ENCODE assay signal across 18 cellular contexts in genomic region chr17:28204244-28204643, GRCh38.
DNase-seq lines count a peak whose midpoint lies in the region; ATAC-seq, FAIRE-seq and TF ChIP-seq lines count a peak whose summit lies in the region.
"Had no signal": no experiment of that assay in that cellular context is flagged by ENCODE, and none has a peak within 500 bp of the region (broad histone marks: within the 10 kb centered on the region; RNA-seq: fewer than 3 reads in every experiment).

No MANE protein-coding gene starts in this region.

- intact Hi-C loops in Panc1 (cut with micrococcal nuclease; ENCODE audit: unreplicated experiment) (no loop called here), K562 (cut with micrococcal nuclease) (no loop called here)

- H4K20me1 ChIP-seq in H9 (ENCODE audit: control insufficient read depth, insufficient read depth, insufficient read length) (no peaks in the 10 kb centered on the region), K562 (replicated peaks; ENCODE audit: control insufficient read depth, insufficient read depth, low read length) (no peaks in the 10 kb centered on the region)

- H3K18ac ChIP-seq in H9 (ENCODE audit: insufficient read length, low read depth, low read length), result no peak overlapping the region

- no peak for TF ChIP-seq CTCF in H9 (conservative IDR thresholded peaks at IDR 0.05)
- TF ChIP-seq CTCF in Panc1 (IDR thresholded peaks at IDR 0.05), result no peak
- TF ChIP-seq CTCF in K562 (IDR thresholded peaks at IDR 0.05 in 2 of 3, conservative IDR thresholded peaks at IDR 0.05 in 1 of 3; ENCODE audit: insufficient read depth in 2 of 3, low read depth in 1 of 3, low read length in 3 of 3), result no peak

- H4K5ac ChIP-seq in H9 (ENCODE audit: insufficient read length, low read depth, low read length), result peak overlapping the region; percentile 75

- no peak for TF ChIP-seq POLR2A in K562 (conservative IDR thresholded peaks at IDR 0.05)

- H3K9me3 ChIP-seq in H9 (ENCODE audit: control insufficient read depth, low read depth, low read length) (no peaks in the 10 kb centered on the region), Panc1 (ENCODE audit: control insufficient read depth, insufficient read depth, low read depth, low read length) (no peaks in the 10 kb centered on the region), K562 (replicated peaks; ENCODE audit: control insufficient read depth, insufficient read depth, low read depth, low read length) (no peaks in the 10 kb centered on the region)
- H3K9me3 ChIP-seq in effector memory CD4-positive, alpha-beta T cell (ENCODE audit: control insufficient read depth, low read length), result no peaks in the 10 kb centered on the region
- H3K9me3 ChIP-seq: Caco-2 had no signal

- no peak for FAIRE-seq in K562 (lab: Jason Lieb, UNC)
- FAIRE-seq: GM12878, GM19239 had no signal

- TF ChIP-seq RAD21 in K562 (CRISPR knock-in tag; conservative IDR thresholded peaks at IDR 0.05 in 1 of 2, IDR thresholded peaks at IDR 0.05 in 1 of 2), result no peak

- no peak overlapping the region for H2AFZ ChIP-seq in H9 (ENCODE audit: low read length)
- no peak overlapping the region for H2AFZ ChIP-seq in K562 (ENCODE audit: low read depth, low read length)
- H2AFZ ChIP-seq: GM23248 had no signal

- H2BK12ac ChIP-seq in H9 (ENCODE audit: insufficient read length, low read depth, low read length), result no peak overlapping the region

- H3K9me1 ChIP-seq in K562 (ENCODE audit: control insufficient read depth, insufficient read depth, low read length), result no peaks in the 10 kb centered on the region

- peak overlapping the region in 1 of 3 experiments; percentile 20; a peak in 1 of 7 replicates for H3K27ac Mint-ChIP-seq in H9
- H3K27ac Mint-ChIP-seq: CD4-positive, alpha-beta T cell had no signal

- peaks cover 0 to under 1% (median 0%) of the 10 kb centered on the region in 3 experiments; a peak in 3 of 7 replicates for H3K36me3 Mint-ChIP-seq in H9 (ENCODE audit: insufficient read depth in 1 of 3, low read depth in 3 of 3)

- ATAC-seq in Panc1 (peak; percentile 64), K562 (peak; percentile 43)
- ATAC-seq: GM12878 had no signal

- no peak overlapping the region for H3K56ac ChIP-seq in H9 (ENCODE audit: insufficient read length, low read depth, low read length)

- H3K27ac ChIP-seq in H9 (ENCODE audit: insufficient read length, low read depth, low read length) (no peak overlapping the region), Panc1 (ENCODE audit: low read length) (no peak overlapping the region), K562 (ENCODE audit: extremely low read depth, low read depth, low read length) (no peak overlapping the region)
- H3K27ac ChIP-seq in effector memory CD4-positive, alpha-beta T cell (ENCODE audit: insufficient read depth, low read length, poor library complexity, severe bottlenecking), result no peak overlapping the region
- H3K27ac ChIP-seq: C4-2B, GM23248 had no signal

- CTCF ChIA-PET in Panc1 (lab: Charles Lee) (no interaction called here), K562 (lab: Yijun Ruan, JAX; ENCODE audit: low intra/inter-chr PET ratio) (no interaction called here)

- no peak overlapping the region for H2BK15ac ChIP-seq in H9 (ENCODE audit: low read depth, low read length)

- peaks cover 1% of the 10 kb centered on the region; the same call in 1 of the 2 replicates for H3K27me3 Mint-ChIP-seq in H9 (ENCODE audit: low read depth)

- no peak overlapping the region for H3K14ac ChIP-seq in H9 (ENCODE audit: insufficient read depth, low read length)

- H3K36me3 ChIP-seq in Panc1 (ENCODE audit: control insufficient read depth, insufficient read depth, low read length), result no peaks in the 10 kb centered on the region
- no peaks in the 10 kb centered on the region for H3K36me3 ChIP-seq in K562 (ENCODE audit: control insufficient read depth, insufficient read depth, low read length)
- no peaks in the 10 kb centered on the region for H3K36me3 ChIP-seq in effector memory CD4-positive, alpha-beta T cell (ENCODE audit: control insufficient read depth, insufficient read depth, low read length)

- no peak for DNase-seq in H9
- no peak for DNase-seq in Panc1 (ENCODE audit: low read depth, low spot score)
- no peak for DNase-seq in K562 (ENCODE audit: extremely low read depth in 1 of 4, low spot score in 3 of 4)
- DNase-seq in stimulated activated CD4-positive, alpha-beta T cell treated with anti-CD3 and anti-CD28 coated beads, Interleukin-2, amount 100 ng/mL, for 24 hours, result no peak
- no peak for DNase-seq in activated gamma-delta T cell (lab: John Stamatoyannopoulos, UW)
- no peak for DNase-seq in effector memory CD4-positive, alpha-beta T cell
- no peak for DNase-seq in GF-D8 (lab: John Stamatoyannopoulos, UW)
- DNase-seq: AML-193; Caco-2; CD4-positive, alpha-beta T cell; DMS153; DMS79 treated with DMSO at 0.1 percent for 48 hours; HCEC 1CT had no signal

- no peak overlapping the region for H2BK120ac ChIP-seq in H9 (ENCODE audit: low read depth, low read length, poor library complexity, severe bottlenecking)

- no CpG with 5 or more reads among the region's 3 CpGs for WGBS in H9 (ENCODE audit: extremely low coverage, insufficient read length, low lambda C conversion rate)
- WGBS in K562 (ENCODE audit: insufficient coverage, low coverage, missing lambda C conversion rate), result 28% methylated on average over 3 of the region's 3 CpGs

- in situ Hi-C loops in Panc1 (cut with HindIII; ENCODE audit: low pct_unique_long_range_greater_than_20kb, low sequenced_read_pairs), result no loop called here
- in situ Hi-C loops in K562 (cut with MboI), result no loop called here

- no peak overlapping the region for H3K23ac ChIP-seq in H9 (ENCODE audit: insufficient read length, low read depth, low read length)

- no peak overlapping the region for H3T11ph ChIP-seq in H9 (ENCODE audit: low read length)

- no peak overlapping the region for H2BK5ac ChIP-seq in H9 (ENCODE audit: insufficient read length, low read length)

- TF ChIP-seq EP300 in K562 (IDR thresholded peaks at IDR 0.05; ENCODE audit: low read length), result no peak

- no peaks in the 10 kb centered on the region for H3K79me1 ChIP-seq in H9 (ENCODE audit: insufficient read depth, low read depth, low read length, poor library complexity, severe bottlenecking)

- no peaks in the 10 kb centered on the region for H3K4me1 ChIP-seq in H9 (ENCODE audit: insufficient read depth, low read length)
- no peaks in the 10 kb centered on the region for H3K4me1 ChIP-seq in Panc1 (ENCODE audit: control insufficient read depth, insufficient read depth, low read length)
- no peaks in the 10 kb centered on the region for H3K4me1 ChIP-seq in K562 (replicated peaks in 1 of 2; ENCODE audit: control insufficient read depth in 2 of 2, insufficient read depth in 2 of 2, low read length in 2 of 2)
- H3K4me1 ChIP-seq in effector memory CD4-positive, alpha-beta T cell (ENCODE audit: control insufficient read depth, insufficient read depth, low read length, poor library complexity, severe bottlenecking), result no peaks in the 10 kb centered on the region
- H3K4me1 ChIP-seq: Caco-2 had no signal

- BruUV-seq in Panc1 (replicated peaks; lab: Mats Ljungman, UMichigan) (TSS peak; percentile 29), K562 (replicated peaks; lab: Mats Ljungman, UMichigan) (no TSS peak)

- H3K79me2 ChIP-seq in H9 (ENCODE audit: insufficient read depth, low read length), result no peaks in the 10 kb centered on the region
- H3K79me2 ChIP-seq in K562 (ENCODE audit: control insufficient read depth, insufficient read depth, low read length), result no peaks in the 10 kb centered on the region

- H2BK20ac ChIP-seq in H9 (ENCODE audit: low read depth, low read length, poor library complexity, severe bottlenecking), result no peak overlapping the region

- no peak overlapping the region for H4K91ac ChIP-seq in H9 (ENCODE audit: insufficient read length, low read depth, low read length)

- H3K9me3 Mint-ChIP-seq in H9, result no peaks in the 10 kb centered on the region
- H3K9me3 Mint-ChIP-seq: CD4-positive, alpha-beta T cell had no signal

- H2AK5ac ChIP-seq in H9 (ENCODE audit: insufficient read length, low read length), result no peak overlapping the region

- H3K23me2 ChIP-seq in H9 (ENCODE audit: insufficient read length, low read depth, low read length, poor library complexity, severe bottlenecking), result no peaks in the 10 kb centered on the region

- H3K4ac ChIP-seq in H9 (ENCODE audit: low read depth, low read length), result no peak overlapping the region

- peaks cover 0 to 8% of the 10 kb centered on the region in 2 experiments; a peak in 2 of 4 replicates for H3K4me1 Mint-ChIP-seq in H9

- H3K4me3 ChIP-seq in Panc1 (ENCODE audit: low read depth in 2 of 2, low read length in 2 of 2) (no peak overlapping the region), K562 (no peak overlapping the region)
- no peak overlapping the region for H3K4me3 ChIP-seq in effector memory CD4-positive, alpha-beta T cell (ENCODE audit: insufficient read depth, low read depth, low read length, poor library complexity, severe bottlenecking)
- H3K4me3 ChIP-seq: GM12878, GM23248 had no signal

- H4K8ac ChIP-seq in H9 (replicated peaks; ENCODE audit: insufficient read length, low read depth, low read length), result no peak overlapping the region

- POLR2A ChIA-PET in Panc1 (lab: Charles Lee) (no interaction called here), K562 (lab: Yijun Ruan, JAX) (interaction anchor here (0.6 kb wide), 1 partner anchor 108 kb away, joined by 3 read pairs; no protein-coding TSS in a partner anchor)

- H3K27me3 ChIP-seq in H9 (ENCODE audit: insufficient read depth, low read length), result no peaks in the 10 kb centered on the region
- no peaks in the 10 kb centered on the region for H3K27me3 ChIP-seq in Panc1 (ENCODE audit: control insufficient read depth, insufficient read depth, low read length)
- H3K27me3 ChIP-seq in K562 (ENCODE audit: control insufficient read depth in 2 of 2, insufficient read depth in 2 of 2, low read length in 2 of 2), result no peaks in the 10 kb centered on the region
- H3K27me3 ChIP-seq in effector memory CD4-positive, alpha-beta T cell (replicated peaks; ENCODE audit: control insufficient read depth, insufficient read depth, low read length, poor library complexity, severe bottlenecking), result no peaks in the 10 kb centered on the region

- no peak overlapping the region for H3K4me3 Mint-ChIP-seq in H9
- H3K4me3 Mint-ChIP-seq: CD4-positive, alpha-beta T cell; HFFc6 had no signal

- H3K4me2 ChIP-seq in H9 (ENCODE audit: insufficient read depth, insufficient read length, low read length) (no peak overlapping the region), K562 (ENCODE audit: insufficient read depth, low read length) (no peak overlapping the region)

- H3K9ac ChIP-seq in H9 (ENCODE audit: extremely low read depth, insufficient read length, low read length), result no peak overlapping the region
- no peak overlapping the region for H3K9ac ChIP-seq in K562 (ENCODE audit: insufficient read depth in 1 of 2, low read depth in 2 of 2, low read length in 2 of 2)
- H3K9ac ChIP-seq: GM23248 had no signal

TF ChIP-seq in K562, 482 proteins besides CTCF, POLR2A, EP300 and RAD21 (continues in another document):
- TF ChIP-seq ZNF780A (CRISPR knock-in tag; IDR thresholded peaks at IDR 0.05), result no peak
